In the genomic region with DNA sequence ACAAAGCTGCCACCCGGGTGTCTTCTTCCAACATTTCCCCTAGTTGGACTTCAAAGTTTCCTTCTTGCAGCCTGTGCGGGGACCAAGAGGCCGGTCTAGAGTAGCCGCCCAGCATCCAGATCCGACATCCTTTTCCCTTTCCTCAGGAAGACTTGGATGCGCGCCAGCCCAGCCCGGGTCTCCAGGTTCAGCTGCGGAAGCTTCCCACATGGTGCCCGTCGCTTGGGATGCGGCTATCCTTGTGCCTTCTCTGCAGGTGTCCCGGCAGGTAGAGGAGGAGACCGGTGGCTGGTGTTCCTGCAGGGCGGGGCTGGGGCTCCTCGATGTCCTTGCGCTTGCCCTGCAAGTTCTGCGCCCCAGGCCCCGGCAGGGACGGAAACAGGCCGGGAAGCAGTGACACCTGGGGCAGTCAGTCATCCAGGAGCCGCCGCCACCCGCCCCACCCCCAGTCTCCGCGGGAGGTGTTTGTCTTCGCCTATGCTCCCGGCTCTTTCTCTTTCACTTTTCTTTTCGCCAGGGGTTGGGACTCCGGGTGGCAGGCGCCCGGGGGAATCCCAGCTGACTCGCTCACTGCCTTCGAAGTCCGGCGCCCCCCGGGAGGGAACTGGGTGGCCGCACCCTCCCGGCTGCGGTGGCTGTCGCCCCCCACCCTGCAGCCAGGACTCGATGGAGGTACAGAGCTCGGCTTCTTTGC, we compare ENCODE assay signal across 1 cellular context.
TF ChIP-seq lines count a peak whose summit lies in the region.

A gene with protein sequence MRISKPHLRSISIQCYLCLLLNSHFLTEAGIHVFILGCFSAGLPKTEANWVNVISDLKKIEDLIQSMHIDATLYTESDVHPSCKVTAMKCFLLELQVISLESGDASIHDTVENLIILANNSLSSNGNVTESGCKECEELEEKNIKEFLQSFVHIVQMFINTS (plus strand): TSS at position 507 of the 694 bp plus-strand sequence. CDS start 82,882 bp downstream, outside the sequence.

TF ChIP-seq in HEK293, 187 proteins besides CTCF, POLR2A, EP300 and RAD21 (continued from another document and continues in another):
- TF ChIP-seq, protein P1, sequence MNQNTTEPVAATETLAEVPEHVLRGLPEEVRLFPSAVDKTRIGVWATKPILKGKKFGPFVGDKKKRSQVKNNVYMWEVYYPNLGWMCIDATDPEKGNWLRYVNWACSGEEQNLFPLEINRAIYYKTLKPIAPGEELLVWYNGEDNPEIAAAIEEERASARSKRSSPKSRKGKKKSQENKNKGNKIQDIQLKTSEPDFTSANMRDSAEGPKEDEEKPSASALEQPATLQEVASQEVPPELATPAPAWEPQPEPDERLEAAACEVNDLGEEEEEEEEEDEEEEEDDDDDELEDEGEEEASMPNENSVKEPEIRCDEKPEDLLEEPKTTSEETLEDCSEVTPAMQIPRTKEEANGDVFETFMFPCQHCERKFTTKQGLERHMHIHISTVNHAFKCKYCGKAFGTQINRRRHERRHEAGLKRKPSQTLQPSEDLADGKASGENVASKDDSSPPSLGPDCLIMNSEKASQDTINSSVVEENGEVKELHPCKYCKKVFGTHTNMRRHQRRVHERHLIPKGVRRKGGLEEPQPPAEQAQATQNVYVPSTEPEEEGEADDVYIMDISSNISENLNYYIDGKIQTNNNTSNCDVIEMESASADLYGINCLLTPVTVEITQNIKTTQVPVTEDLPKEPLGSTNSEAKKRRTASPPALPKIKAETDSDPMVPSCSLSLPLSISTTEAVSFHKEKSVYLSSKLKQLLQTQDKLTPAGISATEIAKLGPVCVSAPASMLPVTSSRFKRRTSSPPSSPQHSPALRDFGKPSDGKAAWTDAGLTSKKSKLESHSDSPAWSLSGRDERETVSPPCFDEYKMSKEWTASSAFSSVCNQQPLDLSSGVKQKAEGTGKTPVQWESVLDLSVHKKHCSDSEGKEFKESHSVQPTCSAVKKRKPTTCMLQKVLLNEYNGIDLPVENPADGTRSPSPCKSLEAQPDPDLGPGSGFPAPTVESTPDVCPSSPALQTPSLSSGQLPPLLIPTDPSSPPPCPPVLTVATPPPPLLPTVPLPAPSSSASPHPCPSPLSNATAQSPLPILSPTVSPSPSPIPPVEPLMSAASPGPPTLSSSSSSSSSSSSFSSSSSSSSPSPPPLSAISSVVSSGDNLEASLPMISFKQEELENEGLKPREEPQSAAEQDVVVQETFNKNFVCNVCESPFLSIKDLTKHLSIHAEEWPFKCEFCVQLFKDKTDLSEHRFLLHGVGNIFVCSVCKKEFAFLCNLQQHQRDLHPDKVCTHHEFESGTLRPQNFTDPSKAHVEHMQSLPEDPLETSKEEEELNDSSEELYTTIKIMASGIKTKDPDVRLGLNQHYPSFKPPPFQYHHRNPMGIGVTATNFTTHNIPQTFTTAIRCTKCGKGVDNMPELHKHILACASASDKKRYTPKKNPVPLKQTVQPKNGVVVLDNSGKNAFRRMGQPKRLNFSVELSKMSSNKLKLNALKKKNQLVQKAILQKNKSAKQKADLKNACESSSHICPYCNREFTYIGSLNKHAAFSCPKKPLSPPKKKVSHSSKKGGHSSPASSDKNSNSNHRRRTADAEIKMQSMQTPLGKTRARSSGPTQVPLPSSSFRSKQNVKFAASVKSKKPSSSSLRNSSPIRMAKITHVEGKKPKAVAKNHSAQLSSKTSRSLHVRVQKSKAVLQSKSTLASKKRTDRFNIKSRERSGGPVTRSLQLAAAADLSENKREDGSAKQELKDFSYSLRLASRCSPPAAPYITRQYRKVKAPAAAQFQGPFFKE (tag by site-specific recombination; IDR thresholded peaks at IDR 0.05; ENCODE audit: borderline replicate concordance) = no peak
- no peak for TF ChIP-seq ZNF624 (tag by site-specific recombination; IDR thresholded peaks at IDR 0.05)
- TF ChIP-seq ZIC2 (tag by site-specific recombination; IDR thresholded peaks at IDR 0.05) = peak; percentile 67
- TF ChIP-seq, protein P2, sequence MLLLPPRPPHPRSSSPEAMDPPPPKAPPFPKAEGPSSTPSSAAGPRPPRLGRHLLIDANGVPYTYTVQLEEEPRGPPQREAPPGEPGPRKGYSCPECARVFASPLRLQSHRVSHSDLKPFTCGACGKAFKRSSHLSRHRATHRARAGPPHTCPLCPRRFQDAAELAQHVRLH (tag by site-specific recombination; IDR thresholded peaks at IDR 0.05) = no peak
- peak; percentile 90 for TF ChIP-seq GLIS1 (tag by site-specific recombination; IDR thresholded peaks at IDR 0.05)
- TF ChIP-seq, protein P3, sequence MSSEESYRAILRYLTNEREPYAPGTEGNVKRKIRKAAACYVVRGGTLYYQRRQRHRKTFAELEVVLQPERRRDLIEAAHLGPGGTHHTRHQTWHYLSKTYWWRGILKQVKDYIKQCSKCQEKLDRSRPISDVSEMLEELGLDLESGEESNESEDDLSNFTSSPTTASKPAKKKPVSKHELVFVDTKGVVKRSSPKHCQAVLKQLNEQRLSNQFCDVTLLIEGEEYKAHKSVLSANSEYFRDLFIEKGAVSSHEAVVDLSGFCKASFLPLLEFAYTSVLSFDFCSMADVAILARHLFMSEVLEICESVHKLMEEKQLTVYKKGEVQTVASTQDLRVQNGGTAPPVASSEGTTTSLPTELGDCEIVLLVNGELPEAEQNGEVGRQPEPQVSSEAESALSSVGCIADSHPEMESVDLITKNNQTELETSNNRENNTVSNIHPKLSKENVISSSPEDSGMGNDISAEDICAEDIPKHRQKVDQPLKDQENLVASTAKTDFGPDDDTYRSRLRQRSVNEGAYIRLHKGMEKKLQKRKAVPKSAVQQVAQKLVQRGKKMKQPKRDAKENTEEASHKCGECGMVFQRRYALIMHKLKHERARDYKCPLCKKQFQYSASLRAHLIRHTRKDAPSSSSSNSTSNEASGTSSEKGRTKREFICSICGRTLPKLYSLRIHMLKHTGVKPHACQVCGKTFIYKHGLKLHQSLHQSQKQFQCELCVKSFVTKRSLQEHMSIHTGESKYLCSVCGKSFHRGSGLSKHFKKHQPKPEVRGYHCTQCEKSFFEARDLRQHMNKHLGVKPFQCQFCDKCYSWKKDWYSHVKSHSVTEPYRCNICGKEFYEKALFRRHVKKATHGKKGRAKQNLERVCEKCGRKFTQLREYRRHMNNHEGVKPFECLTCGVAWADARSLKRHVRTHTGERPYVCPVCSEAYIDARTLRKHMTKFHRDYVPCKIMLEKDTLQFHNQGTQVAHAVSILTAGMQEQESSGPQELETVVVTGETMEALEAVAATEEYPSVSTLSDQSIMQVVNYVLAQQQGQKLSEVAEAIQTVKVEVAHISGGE (tag by site-specific recombination; conservative IDR thresholded peaks at IDR 0.05; ENCODE audit: low read depth) = 0 out of 2 replicates have a peak, but pooled peaks have one; percentile 17
- TF ChIP-seq, protein P4, sequence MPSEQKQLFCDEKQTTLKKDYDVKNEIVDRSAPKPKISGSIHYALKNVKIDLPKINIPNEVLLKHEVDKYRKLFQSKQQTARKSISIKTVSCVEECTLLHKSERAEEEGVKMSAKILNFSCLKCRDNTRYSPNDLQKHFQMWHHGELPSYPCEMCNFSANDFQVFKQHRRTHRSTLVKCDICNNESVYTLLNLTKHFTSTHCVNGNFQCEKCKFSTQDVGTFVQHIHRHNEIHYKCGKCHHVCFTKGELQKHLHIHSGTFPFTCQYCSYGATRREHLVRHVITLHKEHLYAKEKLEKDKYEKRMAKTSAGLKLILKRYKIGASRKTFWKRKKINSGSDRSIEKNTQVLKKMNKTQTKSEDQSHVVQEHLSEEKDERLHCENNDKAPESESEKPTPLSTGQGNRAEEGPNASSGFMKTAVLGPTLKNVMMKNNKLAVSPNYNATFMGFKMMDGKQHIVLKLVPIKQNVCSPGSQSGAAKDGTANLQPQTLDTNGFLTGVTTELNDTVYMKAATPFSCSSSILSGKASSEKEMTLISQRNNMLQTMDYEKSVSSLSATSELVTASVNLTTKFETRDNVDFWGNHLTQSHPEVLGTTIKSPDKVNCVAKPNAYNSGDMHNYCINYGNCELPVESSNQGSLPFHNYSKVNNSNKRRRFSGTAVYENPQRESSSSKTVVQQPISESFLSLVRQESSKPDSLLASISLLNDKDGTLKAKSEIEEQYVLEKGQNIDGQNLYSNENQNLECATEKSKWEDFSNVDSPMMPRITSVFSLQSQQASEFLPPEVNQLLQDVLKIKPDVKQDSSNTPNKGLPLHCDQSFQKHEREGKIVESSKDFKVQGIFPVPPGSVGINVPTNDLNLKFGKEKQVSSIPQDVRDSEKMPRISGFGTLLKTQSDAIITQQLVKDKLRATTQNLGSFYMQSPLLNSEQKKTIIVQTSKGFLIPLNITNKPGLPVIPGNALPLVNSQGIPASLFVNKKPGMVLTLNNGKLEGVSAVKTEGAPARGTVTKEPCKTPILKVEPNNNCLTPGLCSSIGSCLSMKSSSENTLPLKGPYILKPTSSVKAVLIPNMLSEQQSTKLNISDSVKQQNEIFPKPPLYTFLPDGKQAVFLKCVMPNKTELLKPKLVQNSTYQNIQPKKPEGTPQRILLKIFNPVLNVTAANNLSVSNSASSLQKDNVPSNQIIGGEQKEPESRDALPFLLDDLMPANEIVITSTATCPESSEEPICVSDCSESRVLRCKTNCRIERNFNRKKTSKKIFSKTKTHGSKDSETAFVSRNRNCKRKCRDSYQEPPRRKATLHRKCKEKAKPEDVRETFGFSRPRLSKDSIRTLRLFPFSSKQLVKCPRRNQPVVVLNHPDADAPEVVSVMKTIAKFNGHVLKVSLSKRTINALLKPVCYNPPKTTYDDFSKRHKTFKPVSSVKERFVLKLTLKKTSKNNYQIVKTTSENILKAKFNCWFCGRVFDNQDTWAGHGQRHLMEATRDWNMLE (tag by site-specific recombination; conservative IDR thresholded peaks at IDR 0.05; ENCODE audit: low read depth) = no peak
- TF ChIP-seq ZFP41 (tag by site-specific recombination; IDR thresholded peaks at IDR 0.05; ENCODE audit: borderline replicate concordance) = no peak
- 0 out of 2 replicates have a peak, but pooled peaks have one; percentile 15 for TF ChIP-seq EGR2 (tag by site-specific recombination; IDR thresholded peaks at IDR 0.05; ENCODE audit: low read depth)
- TF ChIP-seq MEIS1 (CRISPR knock-in tag; IDR thresholded peaks at IDR 0.05; ENCODE audit: borderline replicate concordance) = no peak
- no peak for TF ChIP-seq HOXA7 (CRISPR knock-in tag; IDR thresholded peaks at IDR 0.05; ENCODE audit: borderline replicate concordance)
- TF ChIP-seq ZNF202 (tag by site-specific recombination; IDR thresholded peaks at IDR 0.05; ENCODE audit: borderline replicate concordance) = no peak
- no peak for TF ChIP-seq ZNF768 (tag by site-specific recombination; IDR thresholded peaks at IDR 0.05)
- no peak for TF ChIP-seq ZNF701 (tag by site-specific recombination; IDR thresholded peaks at IDR 0.05)
- TF ChIP-seq ZNF747 (tag by site-specific recombination; IDR thresholded peaks at IDR 0.05) = no peak
- TF ChIP-seq ZNF302 (tag by site-specific recombination; IDR thresholded peaks at IDR 0.05; ENCODE audit: low read depth) = no peak
- 0 out of 2 replicates have a peak, but pooled peaks have one; percentile 3 for TF ChIP-seq SP2 (tag by site-specific recombination; IDR thresholded peaks at IDR 0.05)
- TF ChIP-seq ZNF510 (tag by site-specific recombination; IDR thresholded peaks at IDR 0.05; ENCODE audit: insufficient replicate concordance) = no peak
- peak; percentile 40; the same call in 1 of the 2 replicates for TF ChIP-seq KLF10 (tag by site-specific recombination; IDR thresholded peaks at IDR 0.05)
- TF ChIP-seq KLF16 (tag by site-specific recombination; IDR thresholded peaks at IDR 0.05) = 0 out of 2 replicates have a peak, but pooled peaks have one; percentile 23
- no peak for TF ChIP-seq ZNF133 (tag by site-specific recombination; IDR thresholded peaks at IDR 0.05)
- TF ChIP-seq, protein P5, sequence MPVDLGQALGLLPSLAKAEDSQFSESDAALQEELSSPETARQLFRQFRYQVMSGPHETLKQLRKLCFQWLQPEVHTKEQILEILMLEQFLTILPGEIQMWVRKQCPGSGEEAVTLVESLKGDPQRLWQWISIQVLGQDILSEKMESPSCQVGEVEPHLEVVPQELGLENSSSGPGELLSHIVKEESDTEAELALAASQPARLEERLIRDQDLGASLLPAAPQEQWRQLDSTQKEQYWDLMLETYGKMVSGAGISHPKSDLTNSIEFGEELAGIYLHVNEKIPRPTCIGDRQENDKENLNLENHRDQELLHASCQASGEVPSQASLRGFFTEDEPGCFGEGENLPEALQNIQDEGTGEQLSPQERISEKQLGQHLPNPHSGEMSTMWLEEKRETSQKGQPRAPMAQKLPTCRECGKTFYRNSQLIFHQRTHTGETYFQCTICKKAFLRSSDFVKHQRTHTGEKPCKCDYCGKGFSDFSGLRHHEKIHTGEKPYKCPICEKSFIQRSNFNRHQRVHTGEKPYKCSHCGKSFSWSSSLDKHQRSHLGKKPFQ (tag by site-specific recombination; IDR thresholded peaks at IDR 0.05) = no peak
- TF ChIP-seq, protein P6, sequence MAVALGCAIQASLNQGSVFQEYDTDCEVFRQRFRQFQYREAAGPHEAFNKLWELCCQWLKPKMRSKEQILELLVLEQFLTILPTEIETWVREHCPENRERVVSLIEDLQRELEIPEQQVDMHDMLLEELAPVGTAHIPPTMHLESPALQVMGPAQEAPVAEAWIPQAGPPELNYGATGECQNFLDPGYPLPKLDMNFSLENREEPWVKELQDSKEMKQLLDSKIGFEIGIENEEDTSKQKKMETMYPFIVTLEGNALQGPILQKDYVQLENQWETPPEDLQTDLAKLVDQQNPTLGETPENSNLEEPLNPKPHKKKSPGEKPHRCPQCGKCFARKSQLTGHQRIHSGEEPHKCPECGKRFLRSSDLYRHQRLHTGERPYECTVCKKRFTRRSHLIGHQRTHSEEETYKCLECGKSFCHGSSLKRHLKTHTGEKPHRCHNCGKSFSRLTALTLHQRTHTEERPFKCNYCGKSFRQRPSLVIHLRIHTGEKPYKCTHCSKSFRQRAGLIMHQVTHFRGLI (tag by site-specific recombination; IDR thresholded peaks at IDR 0.05) = no peak
- no peak for TF ChIP-seq ZNF184 (tag by site-specific recombination; IDR thresholded peaks at IDR 0.05)
- TF ChIP-seq TRIM28 (IDR thresholded peaks at IDR 0.05; ENCODE audit: borderline replicate concordance, low read length) = no peak
- no peak for TF ChIP-seq ZBTB20 (tag by site-specific recombination; IDR thresholded peaks at IDR 0.05)
- TF ChIP-seq ZNF324 (tag by site-specific recombination; IDR thresholded peaks at IDR 0.05) = no peak
- no peak for TF ChIP-seq ZNF654 (tag by site-specific recombination; IDR thresholded peaks at IDR 0.05; ENCODE audit: low read depth)
- no peak for TF ChIP-seq OSR2 (tag by site-specific recombination; IDR thresholded peaks at IDR 0.05)
- TF ChIP-seq OVOL3 (tag by site-specific recombination; IDR thresholded peaks at IDR 0.05) = no peak
- TF ChIP-seq, protein P7, sequence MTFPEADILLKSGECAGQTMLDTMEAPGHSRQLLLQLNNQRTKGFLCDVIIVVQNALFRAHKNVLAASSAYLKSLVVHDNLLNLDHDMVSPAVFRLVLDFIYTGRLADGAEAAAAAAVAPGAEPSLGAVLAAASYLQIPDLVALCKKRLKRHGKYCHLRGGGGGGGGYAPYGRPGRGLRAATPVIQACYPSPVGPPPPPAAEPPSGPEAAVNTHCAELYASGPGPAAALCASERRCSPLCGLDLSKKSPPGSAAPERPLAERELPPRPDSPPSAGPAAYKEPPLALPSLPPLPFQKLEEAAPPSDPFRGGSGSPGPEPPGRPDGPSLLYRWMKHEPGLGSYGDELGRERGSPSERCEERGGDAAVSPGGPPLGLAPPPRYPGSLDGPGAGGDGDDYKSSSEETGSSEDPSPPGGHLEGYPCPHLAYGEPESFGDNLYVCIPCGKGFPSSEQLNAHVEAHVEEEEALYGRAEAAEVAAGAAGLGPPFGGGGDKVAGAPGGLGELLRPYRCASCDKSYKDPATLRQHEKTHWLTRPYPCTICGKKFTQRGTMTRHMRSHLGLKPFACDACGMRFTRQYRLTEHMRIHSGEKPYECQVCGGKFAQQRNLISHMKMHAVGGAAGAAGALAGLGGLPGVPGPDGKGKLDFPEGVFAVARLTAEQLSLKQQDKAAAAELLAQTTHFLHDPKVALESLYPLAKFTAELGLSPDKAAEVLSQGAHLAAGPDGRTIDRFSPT (tag by site-specific recombination; IDR thresholded peaks at IDR 0.05) = 0 out of 2 replicates have a peak, but pooled peaks have one; percentile 18
- 0 out of 2 replicates have a peak, but pooled peaks have one; percentile 31 for TF ChIP-seq KLF8 (tag by site-specific recombination; IDR thresholded peaks at IDR 0.05)
- TF ChIP-seq HOXD13 (CRISPR knock-in tag; IDR thresholded peaks at IDR 0.05; ENCODE audit: borderline replicate concordance) = no peak
- TF ChIP-seq ZNF548 (tag by site-specific recombination; IDR thresholded peaks at IDR 0.05) = no peak
